8 cellular contexts compared by ENCODE assay signal in the genomic region with DNA sequence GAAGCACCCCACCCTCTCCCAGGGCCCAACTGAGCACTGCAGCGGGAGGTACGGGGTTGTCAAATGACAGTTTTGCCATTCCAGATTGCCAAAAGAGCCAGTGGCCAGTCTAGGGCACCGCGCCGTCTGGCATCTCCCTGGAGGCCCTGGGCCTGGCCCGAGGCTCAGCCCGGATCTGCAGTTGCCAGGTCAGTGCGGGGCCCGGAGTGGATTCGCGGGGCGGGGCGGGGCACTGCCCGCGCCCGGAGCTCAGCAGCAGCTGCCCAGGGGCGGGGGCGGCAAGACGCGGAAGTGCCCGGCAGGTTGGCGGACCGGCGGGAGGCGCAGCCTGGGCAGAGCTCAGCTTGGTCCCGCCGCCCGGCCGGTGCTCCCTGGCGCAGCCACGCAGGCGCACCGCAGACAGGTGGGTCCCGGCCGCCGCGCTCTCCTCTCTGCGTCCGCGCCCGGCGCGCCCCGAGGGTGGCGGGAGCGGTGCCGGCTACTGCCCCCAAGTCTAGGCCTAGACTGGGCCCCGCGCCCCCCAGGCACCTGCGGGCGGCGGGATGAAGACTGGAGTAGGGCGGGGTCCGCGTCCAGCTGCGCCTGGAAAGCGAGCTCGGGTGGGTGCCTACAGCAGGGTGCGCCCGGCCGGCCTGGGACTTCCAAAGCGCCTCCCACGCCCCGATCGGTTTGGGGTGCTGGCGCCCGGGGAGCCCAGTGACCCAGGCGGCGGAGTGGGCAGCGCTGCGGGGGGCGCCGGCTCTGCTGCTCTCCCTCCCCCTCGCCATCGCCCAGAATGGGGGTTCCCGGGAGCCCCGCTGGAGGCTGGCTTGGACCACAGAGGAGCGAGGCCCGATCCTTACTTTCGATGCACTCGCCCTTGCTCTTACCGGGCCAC. TPM values are rescaled to one million over a fixed set of nuclear protein-coding genes. Genes with fewer than 3 reads are reported as not detected.
DNase-seq lines count a peak whose midpoint lies in the region; ATAC-seq lines count a peak whose summit lies in the region.

A gene with protein sequence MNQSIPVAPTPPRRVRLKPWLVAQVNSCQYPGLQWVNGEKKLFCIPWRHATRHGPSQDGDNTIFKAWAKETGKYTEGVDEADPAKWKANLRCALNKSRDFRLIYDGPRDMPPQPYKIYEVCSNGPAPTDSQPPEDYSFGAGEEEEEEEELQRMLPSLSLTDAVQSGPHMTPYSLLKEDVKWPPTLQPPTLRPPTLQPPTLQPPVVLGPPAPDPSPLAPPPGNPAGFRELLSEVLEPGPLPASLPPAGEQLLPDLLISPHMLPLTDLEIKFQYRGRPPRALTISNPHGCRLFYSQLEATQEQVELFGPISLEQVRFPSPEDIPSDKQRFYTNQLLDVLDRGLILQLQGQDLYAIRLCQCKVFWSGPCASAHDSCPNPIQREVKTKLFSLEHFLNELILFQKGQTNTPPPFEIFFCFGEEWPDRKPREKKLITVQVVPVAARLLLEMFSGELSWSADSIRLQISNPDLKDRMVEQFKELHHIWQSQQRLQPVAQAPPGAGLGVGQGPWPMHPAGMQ (plus strand): TSS at position 281 of the 877 bp plus-strand sequence. CDS start 4,155 bp downstream, outside the sequence.

- no peak within 1 kb of the TSS for H3K9ac ChIP-seq in rectal smooth muscle tissue (ENCODE audit: low read length)

- peak within 1 kb of the TSS; percentile 68 for H3K4me3 Mint-ChIP-seq in activated naive CD4-positive, alpha-beta T cell treated with anti-CD3 and anti-CD28 coated beads, Interleukin-2, amount 10 ng/mL, durations not matched to agents 7 days and 5 days

- peak within 1 kb of the TSS; percentile 75 for H3K4me3 ChIP-seq in rectal smooth muscle tissue (ENCODE audit: low read length)

- peak; percentile 75 for DNase-seq in activated effector memory CD4-positive, alpha-beta T cell treated with anti-CD3 and anti-CD28 coated beads, Interleukin-2, amount 50 U/mL, for 16 hours
- DNase-seq in activated effector memory CD4-positive, alpha-beta T cell treated with Interleukin-2 at 50 U/mL for 16 hours: no peak
- peak; percentile 89 for DNase-seq in LoVo (ENCODE audit: low spot score)
- DNase-seq in activated naive CD4-positive, alpha-beta T cell treated with anti-CD3 and anti-CD28 coated beads, Interleukin-2, amount 10 ng/mL, durations not matched to agents 7 days and 5 days: peak; percentile 48
- DNase-seq in left ventricle myocardium superior: peak; percentile 78
- no peak for DNase-seq in SK-N-DZ (ENCODE audit: low spot score)
- DNase-seq in stimulated activated CD4-positive, alpha-beta T cell treated with anti-CD3 and anti-CD28 coated beads, Interleukin-4, amount 100 ng/mL, for 24 hours: no peak

- peak within 1 kb of the TSS; percentile 11 for H3K27ac Mint-ChIP-seq in activated naive CD4-positive, alpha-beta T cell treated with anti-CD3 and anti-CD28 coated beads, Interleukin-2, amount 10 ng/mL, durations not matched to agents 7 days and 5 days

- peak; percentile 55 for ATAC-seq in left ventricle myocardium superior

- no peaks in the 10 kb centered on the region for H3K9me3 Mint-ChIP-seq in activated naive CD4-positive, alpha-beta T cell treated with anti-CD3 and anti-CD28 coated beads, Interleukin-2, amount 10 ng/mL, durations not matched to agents 7 days and 5 days

- no peaks in the 10 kb centered on the region for H3K4me1 ChIP-seq in rectal smooth muscle tissue (ENCODE audit: control insufficient read depth, insufficient read depth, low read length)

- H3K27me3 Mint-ChIP-seq in activated naive CD4-positive, alpha-beta T cell treated with anti-CD3 and anti-CD28 coated beads, Interleukin-2, amount 10 ng/mL, durations not matched to agents 7 days and 5 days: peaks cover 84% of the 10 kb centered on the region

- peaks cover 5% of the 10 kb centered on the region for H3K36me3 Mint-ChIP-seq in activated naive CD4-positive, alpha-beta T cell treated with anti-CD3 and anti-CD28 coated beads, Interleukin-2, amount 10 ng/mL, durations not matched to agents 7 days and 5 days

- H3K36me3 ChIP-seq in rectal smooth muscle tissue (ENCODE audit: control insufficient read depth, insufficient read depth, low read length): no peaks in the 10 kb centered on the region

- intact Hi-C loops in left ventricle myocardium superior (cut with micrococcal nuclease): no loop called here

- no peak within 1 kb of the TSS for H3K27ac ChIP-seq in rectal smooth muscle tissue (ENCODE audit: low read depth, low read length)

- CTCF ChIA-PET in activated naive CD4-positive, alpha-beta T cell treated with anti-CD3 and anti-CD28 coated beads, Interleukin-2, amount 10 ng/mL, durations not matched to agents 7 days and 5 days (lab: Charles Lee): no interaction called here

- peaks cover 2% of the 10 kb centered on the region for H3K27me3 ChIP-seq in rectal smooth muscle tissue (ENCODE audit: control insufficient read depth, insufficient read depth, low read length)

- peaks cover 52% of the 10 kb centered on the region for H3K4me1 Mint-ChIP-seq in activated naive CD4-positive, alpha-beta T cell treated with anti-CD3 and anti-CD28 coated beads, Interleukin-2, amount 10 ng/mL, durations not matched to agents 7 days and 5 days

RNA-seq across cellular contexts. Expression of the gene that starts here (rescaled TPM):
- total RNA-seq in left ventricle myocardium superior: 2.9 TPM
- 0.29 and 0.68 TPM in 2 replicates for polyA plus RNA-seq in SK-N-DZ (2014; cell fraction: cytosol; rRNA removed)
- 0.85 and 5.3 TPM in 2 replicates for polyA plus RNA-seq in SK-N-DZ (2014; cell fraction: nucleus; rRNA removed)

Comparison
In these comparisons a context has a peak if more than half of its experiments do, and no peak if none do; other contexts are left out.
1. DNase-seq: peak in activated effector memory CD4-positive, alpha-beta T cell treated with anti-CD3 and anti-CD28 coated beads, Interleukin-2, amount 50 U/mL, for 16 hours (single experiment), LoVo (single experiment), activated naive CD4-positive, alpha-beta T cell treated with anti-CD3 and anti-CD28 coated beads, Interleukin-2, amount 10 ng/mL, durations not matched to agents 7 days and 5 days (single experiment) and left ventricle myocardium superior (single experiment); none in activated effector memory CD4-positive, alpha-beta T cell treated with Interleukin-2 at 50 U/mL for 16 hours (single experiment), SK-N-DZ (single experiment) and stimulated activated CD4-positive, alpha-beta T cell treated with anti-CD3 and anti-CD28 coated beads, Interleukin-4, amount 100 ng/mL, for 24 hours (single experiment).